Comparison of ENCODE assay signal across 20 cellular contexts in the genomic region with DNA sequence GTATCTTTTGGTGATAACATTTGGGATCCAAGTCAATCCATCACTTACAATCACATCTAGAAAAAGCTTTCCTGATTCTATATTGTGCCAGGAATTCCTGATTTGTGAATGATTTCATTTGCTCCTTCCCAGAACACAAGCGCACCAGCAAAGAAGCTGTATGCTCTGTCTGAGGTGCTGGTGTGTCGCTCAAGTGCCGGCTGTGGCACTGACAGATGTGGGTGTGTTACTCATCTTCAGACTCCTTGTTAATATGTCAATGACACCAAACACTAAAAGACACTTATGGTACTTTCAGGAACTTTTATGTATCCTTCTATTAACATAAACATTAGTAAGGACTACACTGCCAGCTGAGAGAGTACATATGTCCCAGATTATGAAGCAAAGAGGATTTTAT.
A peak's percentile ranks its signal among the peaks of the same experiment; 100 is the strongest.
DNase-seq lines count a peak whose midpoint lies in the region; FAIRE-seq and TF ChIP-seq lines count a peak whose summit lies in the region.
"Had no signal": no experiment of that assay in that cellular context is flagged by ENCODE, and none has a peak within 500 bp of the region (broad histone marks: within the 10 kb centered on the region; RNA-seq: fewer than 3 reads in every experiment).

No MANE protein-coding gene starts in this region.

- no peaks in the 10 kb centered on the region for H3K79me2 ChIP-seq in DOHH2 (ENCODE audit: control insufficient read depth, low read length)
- H3K79me2 ChIP-seq in smooth muscle cell (ENCODE audit: low read depth), result no peaks in the 10 kb centered on the region

- H3K9me3 ChIP-seq in DOHH2 (ENCODE audit: control insufficient read depth, insufficient read depth, low read length), result no peaks in the 10 kb centered on the region
- no peaks in the 10 kb centered on the region for H3K9me3 ChIP-seq in smooth muscle cell (replicated peaks; ENCODE audit: low read depth)
- no peaks in the 10 kb centered on the region for H3K9me3 ChIP-seq in prostate gland
- H3K9me3 ChIP-seq: BLaER1 had no signal

- H4K20me1 ChIP-seq in DOHH2 (ENCODE audit: control insufficient read depth, insufficient read depth, low read depth, low read length), result no peaks in the 10 kb centered on the region
- H4K20me1 ChIP-seq in smooth muscle cell (ENCODE audit: low read depth), result no peaks in the 10 kb centered on the region
- H4K20me1 ChIP-seq: BLaER1 had no signal

- TF ChIP-seq POLR2A in H54 (IDR thresholded peaks at IDR 0.05; ENCODE audit: low read depth, low read length) (no peak), prostate gland (IDR thresholded peaks at IDR 0.05) (no peak)

- H3F3A ChIP-seq in DOHH2 (ENCODE audit: control insufficient read depth, insufficient read depth) (no peaks in the 10 kb centered on the region), smooth muscle cell (ENCODE audit: low read depth) (no peaks in the 10 kb centered on the region)

- intact Hi-C loops in head of caudate nucleus (cut with DNase I) (no loop called here), prostate gland (cut with DNase I) (no loop called here)

- H3K36me3 ChIP-seq in DOHH2 (ENCODE audit: control insufficient read depth, low read length), result no peaks in the 10 kb centered on the region
- no peaks in the 10 kb centered on the region for H3K36me3 ChIP-seq in smooth muscle cell (ENCODE audit: low read depth)
- no peaks in the 10 kb centered on the region for H3K36me3 ChIP-seq in prostate gland
- no peaks in the 10 kb centered on the region for H3K36me3 ChIP-seq in brain microvascular endothelial cell (replicated peaks)
- H3K36me3 ChIP-seq: BLaER1 had no signal

- H3K4me3 ChIP-seq in DOHH2 (ENCODE audit: low read length) (no peak overlapping the region), smooth muscle cell (no peak overlapping the region), prostate gland (no peak overlapping the region), brain microvascular endothelial cell (ENCODE audit: low read depth, low read length) (no peak overlapping the region)
- H3K4me3 ChIP-seq: BLaER1, GM23248 had no signal

- H3K27me3 ChIP-seq in DOHH2 (ENCODE audit: control insufficient read depth, low read length), result no peaks in the 10 kb centered on the region
- H3K27me3 ChIP-seq in smooth muscle cell (ENCODE audit: low read depth), result peaks cover 4% of the 10 kb centered on the region
- no peaks in the 10 kb centered on the region for H3K27me3 ChIP-seq in prostate gland (replicated peaks; ENCODE audit: insufficient read depth)
- H3K27me3 ChIP-seq in brain microvascular endothelial cell (replicated peaks), result peaks cover 1% of the 10 kb centered on the region
- H3K27me3 ChIP-seq: BLaER1 had no signal

- peak; percentile 48 for FAIRE-seq in H54 (lab: Jason Lieb, UNC)
- FAIRE-seq: A204.1, G401.6, GM12892, GM18507 had no signal

- H3K4me1 ChIP-seq in DOHH2 (ENCODE audit: control insufficient read depth, low read length), result peaks cover 84% of the 10 kb centered on the region
- H3K4me1 ChIP-seq in smooth muscle cell (ENCODE audit: low read depth), result no peaks in the 10 kb centered on the region
- no peaks in the 10 kb centered on the region for H3K4me1 ChIP-seq in prostate gland (replicated peaks)

- no peak overlapping the region for H3K9ac ChIP-seq in smooth muscle cell (ENCODE audit: low read depth)
- H3K9ac ChIP-seq: BLaER1, GM23248 had no signal

- H2AFZ ChIP-seq in smooth muscle cell (ENCODE audit: low read depth), result no peak overlapping the region
- H2AFZ ChIP-seq: GM23248 had no signal

- H3K27ac ChIP-seq in DOHH2 (ENCODE audit: low read depth, low read length), result no peak overlapping the region; the same call in 1 of the 2 replicates
- H3K27ac ChIP-seq in smooth muscle cell (ENCODE audit: low read depth), result no peak overlapping the region
- no peak overlapping the region for H3K27ac ChIP-seq in prostate gland
- no peak overlapping the region for H3K27ac ChIP-seq in brain microvascular endothelial cell
- H3K27ac ChIP-seq: BLaER1, GM23248, HL-60 had no signal

- no peaks in the 10 kb centered on the region for H3K9me2 ChIP-seq in DOHH2 (replicated peaks; ENCODE audit: control insufficient read depth, low read length)

- WGBS in smooth muscle cell (ENCODE audit: low lambda C conversion rate), result 37% methylated on average over 3 of the region's 3 CpGs
- 31% methylated on average over 3 of the region's 3 CpGs for WGBS in prostate gland

- H3K4me2 ChIP-seq in DOHH2 (ENCODE audit: low read length) (peak overlapping the region; percentile 60; the same call in 1 of the 2 replicates), smooth muscle cell (no peak overlapping the region)
- H3K4me2 ChIP-seq: BLaER1 had no signal

- DNase-seq in H54 (ENCODE audit: insufficient read length, low spot score), result no peak
- peak; percentile 77 for DNase-seq in NCI-H524 treated with DMSO at 0.1 percent for 48 hours (lab: John Stamatoyannopoulos, UW)
- peak in 38 of 42 donors; percentile 4 to 77 (median 36) for DNase-seq in head of caudate nucleus
- no peak for DNase-seq in smooth muscle cell (lab: John Stamatoyannopoulos, UW; ENCODE audit: unreplicated experiment)
- no peak for DNase-seq in prostate gland (ENCODE audit: low spot score)
- DNase-seq in stimulated activated CD4-positive, alpha-beta T cell treated with anti-CD3 and anti-CD28 coated beads, Interleukin-15, amount 100 ng/mL, for 24 hours, result no peak
- DNase-seq in brain microvascular endothelial cell, result no peak
- DNase-seq: ACHN; Calu3; CD8-positive, alpha-beta T cell; DND-41; GM23248; HCEC 1CT had no signal

- no peak for TF ChIP-seq CTCF in DOHH2 (IDR thresholded peaks at IDR 0.05; ENCODE audit: low read depth, low read length, poor library complexity, severe bottlenecking)
- no peak for TF ChIP-seq CTCF in smooth muscle cell (IDR thresholded peaks at IDR 0.05; ENCODE audit: borderline replicate concordance, insufficient read depth, poor library complexity, severe bottlenecking)
- TF ChIP-seq CTCF in prostate gland (IDR thresholded peaks at IDR 0.05), result no peak
- TF ChIP-seq CTCF in brain microvascular endothelial cell (IDR thresholded peaks at IDR 0.05; ENCODE audit: low read depth, low read length, missing control alignments), result no peak

- in situ Hi-C loops in brain microvascular endothelial cell (cut with HindIII; ENCODE audit: low pct_ligation_motif_present, low sequenced_read_pairs), result no loop called here

Comparison
In these comparisons a context has a peak if more than half of its experiments do, and no peak if none do; other contexts are left out.
1. DNase-seq: peak in NCI-H524 treated with DMSO at 0.1 percent for 48 hours (single experiment) and head of caudate nucleus (38 of 42); none in H54 (single experiment), smooth muscle cell (single experiment), prostate gland (single experiment), stimulated activated CD4-positive, alpha-beta T cell treated with anti-CD3 and anti-CD28 coated beads, Interleukin-15, amount 100 ng/mL, for 24 hours (single experiment) and brain microvascular endothelial cell (single experiment).